ENCODE assay signal across 22 cellular contexts in the genomic region with DNA sequence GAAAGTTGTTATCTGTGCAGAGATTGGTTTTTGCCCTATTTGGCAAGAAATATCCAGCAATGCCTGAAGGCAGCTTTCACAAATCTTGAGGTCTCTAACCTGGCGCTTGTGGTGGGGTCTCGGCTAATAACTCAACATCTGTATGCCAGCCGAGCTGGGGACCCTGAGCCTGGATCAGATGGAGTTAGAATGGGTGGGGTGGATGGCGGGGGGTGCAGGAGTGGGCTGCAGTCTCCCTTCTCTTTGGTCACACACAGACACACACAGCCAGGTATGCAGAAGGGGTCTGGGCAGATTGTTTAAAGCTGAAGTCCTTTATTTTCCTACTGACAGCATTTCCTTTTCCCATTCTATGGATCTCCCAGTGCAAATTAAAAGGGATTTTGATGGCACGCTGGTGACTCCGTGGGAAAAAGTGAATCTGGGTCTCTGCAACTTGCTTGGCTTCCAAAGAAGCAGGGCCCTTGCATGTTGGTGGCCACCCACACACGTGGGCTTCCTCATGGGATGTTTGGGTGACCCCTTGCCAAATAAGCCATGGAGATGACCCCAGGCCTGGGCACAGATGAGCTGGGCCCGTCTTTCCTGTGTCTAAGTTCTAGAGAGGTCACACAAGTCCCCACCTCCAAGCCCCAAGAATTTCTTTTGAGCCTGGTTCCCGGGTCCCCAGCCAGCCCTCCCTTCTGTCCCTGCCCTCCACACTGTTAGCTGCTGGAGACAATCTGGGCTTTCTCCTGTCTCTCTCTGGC. TPM values are rescaled to one million over a fixed set of nuclear protein-coding genes. Genes with fewer than 3 reads are reported as not detected.
DNase-seq lines count a peak whose midpoint lies in the region; ATAC-seq and TF ChIP-seq lines count a peak whose summit lies in the region.
"Had no signal": no experiment of that assay in that cellular context is flagged by ENCODE, and none has a peak within 500 bp of the region (broad histone marks: within the 10 kb centered on the region; RNA-seq: fewer than 3 reads in every experiment).

No MANE protein-coding gene starts in this region.

- CTCF ChIA-PET in CD8-positive, alpha-beta T cell (lab: Charles Lee), result interaction anchor here (0.5 to 1.5 kb wide), 3 partner anchors 604 to 957 kb away, joined by 3 to 4 read pairs (median 4); no protein-coding TSS in a partner anchor

- H3K4me3 Mint-ChIP-seq in brain (peak overlapping the region in 3 of 5 experiments; percentile 44 to 62 (median 58)), type B pancreatic cell (peak overlapping the region; percentile 51)
- H3K4me3 Mint-ChIP-seq in CD8-positive, alpha-beta T cell, result no peak overlapping the region
- H3K4me3 Mint-ChIP-seq: stimulated activated memory B cell treated with anti-CD40 and anti-IgM and Interleukin-4, amounts not matched to agents 10 μg/mL and 1 μg/mL and 100 μg/mL, for 72 hours; T-helper 2 cell treated with Interferon-gamma antibody and Interleukin-4, amounts not matched to agents 5 μg/mL and 100 μg/mL, for 36 hours had no signal

- H3K4me3 ChIP-seq in CD8-positive, alpha-beta T cell (ENCODE audit: low read depth, low read length), result no peak overlapping the region
- H3K4me3 ChIP-seq: BLaER1, psoas muscle, transverse colon had no signal

- no peak overlapping the region for H3K27ac ChIP-seq in CD8-positive, alpha-beta T cell (ENCODE audit: low read depth, low read length)
- H3K27ac ChIP-seq: 22Rv1, BLaER1, foreskin keratinocyte, psoas muscle, transverse colon had no signal

- TF ChIP-seq CTCF in brain (conservative IDR thresholded peaks at IDR 0.05), result no peak
- TF ChIP-seq CTCF in type B pancreatic cell (conservative IDR thresholded peaks at IDR 0.05), result no peak
- TF ChIP-seq CTCF in CD8-positive, alpha-beta T cell (IDR thresholded peaks at IDR 0.05), result no peak

- no peaks in the 10 kb centered on the region for H3K36me3 ChIP-seq in CD8-positive, alpha-beta T cell (ENCODE audit: insufficient read depth, low read length)
- H3K36me3 ChIP-seq: BLaER1, transverse colon had no signal

- peaks cover 21% of the 10 kb centered on the region for H3K4me1 Mint-ChIP-seq in brain
- peaks cover 46% of the 10 kb centered on the region for H3K4me1 Mint-ChIP-seq in type B pancreatic cell (ENCODE audit: unreplicated experiment)
- no peaks in the 10 kb centered on the region for H3K4me1 Mint-ChIP-seq in CD8-positive, alpha-beta T cell (ENCODE audit: low read depth)
- H3K4me1 Mint-ChIP-seq: stimulated activated memory B cell treated with anti-CD40 and anti-IgM and Interleukin-4, amounts not matched to agents 10 μg/mL and 1 μg/mL and 100 μg/mL, for 72 hours had no signal

- H3K9me3 Mint-ChIP-seq in brain (peaks cover 0 to 3% (median 0%) of the 10 kb centered on the region in 5 experiments), type B pancreatic cell (no peaks in the 10 kb centered on the region)
- H3K9me3 Mint-ChIP-seq in CD8-positive, alpha-beta T cell, result no peaks in the 10 kb centered on the region
- H3K9me3 Mint-ChIP-seq: stimulated activated memory B cell treated with anti-CD40 and anti-IgM and Interleukin-4, amounts not matched to agents 10 μg/mL and 1 μg/mL and 100 μg/mL, for 72 hours; T-helper 2 cell treated with Interferon-gamma antibody and Interleukin-4, amounts not matched to agents 5 μg/mL and 100 μg/mL, for 36 hours had no signal

- H3K27me3 ChIP-seq in CD8-positive, alpha-beta T cell (ENCODE audit: insufficient read depth, low read length), result no peaks in the 10 kb centered on the region
- H3K27me3 ChIP-seq: BLaER1, foreskin keratinocyte had no signal

- peaks cover 24% of the 10 kb centered on the region for H3K27me3 Mint-ChIP-seq in brain
- peaks cover 5% of the 10 kb centered on the region for H3K27me3 Mint-ChIP-seq in type B pancreatic cell
- H3K27me3 Mint-ChIP-seq in CD8-positive, alpha-beta T cell (ENCODE audit: low read depth), result peaks cover 8% of the 10 kb centered on the region

- H3K9me3 ChIP-seq in CD8-positive, alpha-beta T cell (ENCODE audit: low read length), result no peaks in the 10 kb centered on the region
- H3K9me3 ChIP-seq: BLaER1, psoas muscle, transverse colon had no signal

- intact Hi-C loops in CD8-positive, alpha-beta T cell (cut with DNase I, micrococcal nuclease), result no loop called here

- ATAC-seq in HG02943 (IDR thresholded peaks at IDR 0.05; ENCODE audit: low read depth, unreplicated experiment), result peak; percentile 23
- ATAC-seq in CD8-positive, alpha-beta T cell, result no peak
- no peak for ATAC-seq in GM21529 (IDR thresholded peaks at IDR 0.05; ENCODE audit: unreplicated experiment)
- ATAC-seq: foreskin keratinocyte had no signal

- POLR2A ChIA-PET in CD8-positive, alpha-beta T cell (lab: Charles Lee), result no interaction called here

- DNase-seq in NCI-H82 (lab: John Stamatoyannopoulos, UW) (peak; percentile 25), NCI-H82 treated with DMSO at 0.1 percent for 48 hours (lab: John Stamatoyannopoulos, UW; ENCODE audit: unreplicated experiment) (no peak), type B pancreatic cell (ENCODE audit: extremely low spot score, unreplicated experiment) (no peak), AG08396 (ENCODE audit: low spot score) (no peak)
- DNase-seq in CD8-positive, alpha-beta T cell, result no peak
- DNase-seq: activated CD4-positive, CD25-positive, alpha-beta regulatory T cell treated with anti-CD3 and anti-CD28 coated beads, Interleukin-2, amount 50 U/mL, for 72 hours; aorta; foreskin keratinocyte; HCEC 1CT; KG1; left ventricle myocardium superior; psoas muscle; Right ventricle myocardium superior; transverse colon had no signal

- H3K36me3 Mint-ChIP-seq in brain, result no peaks in the 10 kb centered on the region
- peaks cover 6% of the 10 kb centered on the region for H3K36me3 Mint-ChIP-seq in type B pancreatic cell
- H3K36me3 Mint-ChIP-seq in CD8-positive, alpha-beta T cell, result no peaks in the 10 kb centered on the region
- H3K36me3 Mint-ChIP-seq: stimulated activated memory B cell treated with anti-CD40 and anti-IgM and Interleukin-4, amounts not matched to agents 10 μg/mL and 1 μg/mL and 100 μg/mL, for 72 hours had no signal

- peak overlapping the region in 3 of 5 experiments; percentile 17 to 75 (median 73) for H3K27ac Mint-ChIP-seq in brain
- H3K27ac Mint-ChIP-seq in type B pancreatic cell, result peak overlapping the region; percentile 22
- no peak overlapping the region for H3K27ac Mint-ChIP-seq in CD8-positive, alpha-beta T cell
- H3K27ac Mint-ChIP-seq: stimulated activated memory B cell treated with anti-CD40 and anti-IgM and Interleukin-4, amounts not matched to agents 10 μg/mL and 1 μg/mL and 100 μg/mL, for 72 hours; T-helper 2 cell treated with Interferon-gamma antibody and Interleukin-4, amounts not matched to agents 5 μg/mL and 100 μg/mL, for 36 hours had no signal

- H3K4me1 ChIP-seq in CD8-positive, alpha-beta T cell (ENCODE audit: insufficient read depth, low read length), result no peaks in the 10 kb centered on the region
- H3K4me1 ChIP-seq: BLaER1, foreskin keratinocyte, psoas muscle had no signal

RNA-seq across cellular contexts. Expression of a gene that starts 40.0 kb away (rescaled TPM):
- 11.4 TPM for polyA plus RNA-seq in brain (ENCODE audit: insufficient read depth, low read depth, low replicate concordance)
- 24.7 and 29.9 TPM in 2 replicates for total RNA-seq in type B pancreatic cell (ENCODE audit: low replicate concordance)
- total RNA-seq in CD8-positive, alpha-beta T cell, result not detected
- total RNA-seq: endothelial cell of umbilical vein, Right ventricle myocardium superior had no signal
- polyA plus RNA-seq: aorta, endothelial cell of umbilical vein had no signal

Comparison
In these comparisons a context has a peak if more than half of its experiments do, and no peak if none do; other contexts are left out.
1. RNA of a gene that starts 40.0 kb away (total RNA-seq): 24.7 to 29.9 TPM in type B pancreatic cell; not detected in CD8-positive, alpha-beta T cell; every median in the first group is over 10 times any median in the second.